ENCODE assay signal across 8 cellular contexts in the genomic region with DNA sequence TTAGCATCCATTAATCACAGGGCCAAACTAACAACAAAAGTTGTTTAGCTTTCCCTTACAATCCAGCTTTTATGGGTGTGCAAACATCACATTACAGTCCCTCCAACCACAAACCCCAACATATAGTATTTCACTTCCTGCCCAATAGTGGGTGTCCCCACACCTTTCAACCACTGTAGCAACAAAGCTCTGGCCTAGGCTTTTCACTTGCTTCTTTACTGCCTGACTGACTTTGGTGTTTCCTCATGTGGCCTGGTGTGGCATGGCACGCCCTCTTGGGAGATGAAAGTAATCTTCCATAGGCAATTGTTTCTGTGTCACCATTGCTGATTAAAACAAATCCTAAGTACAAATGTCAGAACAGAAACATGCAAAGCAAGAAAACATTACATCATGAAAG. TPM values are rescaled to one million over a fixed set of nuclear protein-coding genes. Genes with fewer than 3 reads are reported as not detected.
DNase-seq lines count a peak whose midpoint lies in the region; ATAC-seq and TF ChIP-seq lines count a peak whose summit lies in the region.

No MANE protein-coding gene starts in this region.

- DNase-seq in CD8-positive, alpha-beta memory T cell, result peak; percentile 31 to 83 (median 42)
- DNase-seq in activated CD4-positive, alpha-beta T cell treated with anti-CD3 and anti-CD28 coated beads, Interleukin-2, amount 50 U/mL, for 24 hours (ENCODE audit: low read depth in 1 of 2, low spot score in 1 of 2), result peak; percentile 1 to 29
- DNase-seq in renal cortical epithelial cell (ENCODE audit: low read depth), result peak; percentile 60
- DNase-seq in medulla oblongata (ENCODE audit: extremely low spot score), result no peak
- DNase-seq in middle frontal gyrus (ENCODE audit: extremely low spot score, low spot score), result no peak
- no peak for DNase-seq in chondrocyte (ENCODE audit: low spot score)

- H3K27ac Mint-ChIP-seq in CD8-positive, alpha-beta memory T cell, result peak overlapping the region; percentile 1 to 93 (median 60)
- no peak overlapping the region for H3K27ac Mint-ChIP-seq in chondrocyte (ENCODE audit: unreplicated experiment)

- H3K4me3 Mint-ChIP-seq in CD8-positive, alpha-beta memory T cell, result peak overlapping the region; percentile 24 to 63 (median 36)
- H3K4me3 Mint-ChIP-seq in chondrocyte (ENCODE audit: unreplicated experiment), result no peak overlapping the region

- H3K4me1 Mint-ChIP-seq in CD8-positive, alpha-beta memory T cell, result peaks cover 35 to 44% (median 38%) of the 10 kb centered on the region in 3 donors
- no peaks in the 10 kb centered on the region for H3K4me1 Mint-ChIP-seq in chondrocyte (ENCODE audit: low read depth)

- no peaks in the 10 kb centered on the region for H3K27me3 Mint-ChIP-seq in CD8-positive, alpha-beta memory T cell
- no peaks in the 10 kb centered on the region for H3K27me3 Mint-ChIP-seq in chondrocyte (ENCODE audit: low read depth)

- H3K4me1 ChIP-seq in CD8-positive, alpha-beta memory T cell (ENCODE audit: insufficient read depth, low read length), result peaks cover 19% of the 10 kb centered on the region

- ATAC-seq in GM19372 (IDR thresholded peaks at IDR 0.05; ENCODE audit: low read depth, unreplicated experiment) (peak; percentile 98), HG03196 (IDR thresholded peaks at IDR 0.05; ENCODE audit: unreplicated experiment) (peak; percentile 86)

- H3K9me3 ChIP-seq in CD8-positive, alpha-beta memory T cell (ENCODE audit: low read length), result no peaks in the 10 kb centered on the region

- H3K4me3 ChIP-seq in CD8-positive, alpha-beta memory T cell (ENCODE audit: low read length), result no peak overlapping the region

- no peaks in the 10 kb centered on the region for H3K27me3 ChIP-seq in CD8-positive, alpha-beta memory T cell (ENCODE audit: insufficient read depth, low read length, poor library complexity, severe bottlenecking)

- CTCF ChIA-PET in CD8-positive, alpha-beta memory T cell (lab: Charles Lee), result interaction anchor here (1.2 kb wide), 1 partner anchor 25 kb away, joined by 3 read pairs; no protein-coding TSS in a partner anchor

- no peak for TF ChIP-seq CTCF in chondrocyte (IDR thresholded peaks at IDR 0.05)

- no peaks in the 10 kb centered on the region for H3K9me3 Mint-ChIP-seq in CD8-positive, alpha-beta memory T cell
- H3K9me3 Mint-ChIP-seq in chondrocyte (ENCODE audit: low read depth), result no peaks in the 10 kb centered on the region

- POLR2A ChIA-PET in CD8-positive, alpha-beta memory T cell (lab: Charles Lee), result interaction anchor here (0.7 to 0.8 kb wide), 2 partner anchors 19 to 387 kb away, joined by 5 read pairs; no protein-coding TSS in a partner anchor

- peaks cover 0 to 5% (median 3%) of the 10 kb centered on the region in 3 donors for H3K36me3 Mint-ChIP-seq in CD8-positive, alpha-beta memory T cell
- H3K36me3 Mint-ChIP-seq in chondrocyte (ENCODE audit: low read depth), result peaks cover 2% of the 10 kb centered on the region

- H3K27ac ChIP-seq in CD8-positive, alpha-beta memory T cell (ENCODE audit: low read depth, low read length), result no peak overlapping the region

- no peaks in the 10 kb centered on the region for H3K36me3 ChIP-seq in CD8-positive, alpha-beta memory T cell (ENCODE audit: insufficient read depth, low read length)

RNA-seq across cellular contexts. Expression of a gene that starts 9.2 kb away (rescaled TPM):
- total RNA-seq in CD8-positive, alpha-beta memory T cell, result 10 to 100 TPM; 54.9 to 59.1 TPM
- polyA plus RNA-seq in CD8-positive, alpha-beta memory T cell, result 39.6 TPM
- total RNA-seq in renal cortical epithelial cell, result 62.3 and 84.2 TPM in 2 replicates
- 36.9 to 46.0 TPM (median 39.7 TPM) in 3 replicates for total RNA-seq in chondrocyte

RNA-seq across cellular contexts. Expression of a gene that starts 46.3 kb away (rescaled TPM):
- 10 to 100 TPM; 31.9 to 33.8 TPM for total RNA-seq in CD8-positive, alpha-beta memory T cell
- 0.35 TPM for polyA plus RNA-seq in CD8-positive, alpha-beta memory T cell
- total RNA-seq in renal cortical epithelial cell (10.4 and 10.9 TPM in 2 replicates), chondrocyte (4.2 to 9.2 TPM (median 5.0 TPM) in 3 replicates)

RNA-seq across cellular contexts. Expression of a gene that starts 46.4 kb away (rescaled TPM):
- total RNA-seq in CD8-positive, alpha-beta memory T cell, result 10 to 100 TPM; 35.8 to 38.5 TPM
- 14.6 TPM for polyA plus RNA-seq in CD8-positive, alpha-beta memory T cell
- 15.1 and 18.8 TPM in 2 replicates for total RNA-seq in renal cortical epithelial cell
- total RNA-seq in chondrocyte, result 9.3 to 11.4 TPM (median 9.7 TPM) in 3 replicates

RNA-seq across cellular contexts. Expression of a gene that starts 57.1 kb away (rescaled TPM):
- total RNA-seq in CD8-positive, alpha-beta memory T cell, result not detected
- polyA plus RNA-seq in CD8-positive, alpha-beta memory T cell, result not detected
- total RNA-seq in renal cortical epithelial cell (81.4 and 113 TPM in 2 replicates), chondrocyte (not detected in 3 replicates)

Comparison
In these comparisons a context has a peak if more than half of its experiments do, and no peak if none do; other contexts are left out.
1. DNase-seq: peak in CD8-positive, alpha-beta memory T cell (5 of 5), activated CD4-positive, alpha-beta T cell treated with anti-CD3 and anti-CD28 coated beads, Interleukin-2, amount 50 U/mL, for 24 hours (2 of 2) and renal cortical epithelial cell (single experiment); none in medulla oblongata (single experiment), middle frontal gyrus (single experiment) and chondrocyte (single experiment).